In genomic region chr3:87082806-87083440, GRCh38 we compare ENCODE assay signal across 9 cellular contexts.
DNase-seq lines count a peak whose midpoint lies in the region; ATAC-seq, FAIRE-seq and TF ChIP-seq lines count a peak whose summit lies in the region.
"Had no signal": no experiment of that assay in that cellular context is flagged by ENCODE, and none has a peak within 500 bp of the region (broad histone marks: within the 10 kb centered on the region; RNA-seq: fewer than 3 reads in every experiment).

No MANE protein-coding gene starts in this region.

- H3K27ac Mint-ChIP-seq in astrocyte (ENCODE audit: unreplicated experiment) (no peak overlapping the region), T-helper 17 cell (no peak overlapping the region)

- H3K27me3 ChIP-seq in astrocyte (ENCODE audit: insufficient read depth, low read length) (no peaks in the 10 kb centered on the region), iPS DF 6.9 (ENCODE audit: control insufficient read depth, insufficient read depth, low read length) (no peaks in the 10 kb centered on the region), thoracic aorta (replicated peaks; ENCODE audit: insufficient read depth) (no peaks in the 10 kb centered on the region)

- H3K9me3 ChIP-seq in astrocyte (ENCODE audit: insufficient read depth, low read depth, low read length) = no peaks in the 10 kb centered on the region
- no peaks in the 10 kb centered on the region for H3K9me3 ChIP-seq in iPS DF 6.9 (ENCODE audit: control insufficient read depth, insufficient read depth, low read length)
- H3K9me3 ChIP-seq in thoracic aorta = no peaks in the 10 kb centered on the region
- H3K9me3 ChIP-seq in T-helper 17 cell (ENCODE audit: control insufficient read depth, low read length, poor library complexity, severe bottlenecking) = no peaks in the 10 kb centered on the region

- H3K4me3 ChIP-seq in astrocyte (ENCODE audit: insufficient read depth, low read depth, low read length) (no peak overlapping the region), iPS DF 6.9 (ENCODE audit: low read length) (no peak overlapping the region), thoracic aorta (peak overlapping the region; percentile 39)

- no peaks in the 10 kb centered on the region for H3K9me3 Mint-ChIP-seq in astrocyte (ENCODE audit: unreplicated experiment)
- H3K9me3 Mint-ChIP-seq: central memory CD8-positive, alpha-beta T cell had no signal

- no peak overlapping the region for H2AFZ ChIP-seq in astrocyte (ENCODE audit: low read depth, low read length)

- H3K4me1 ChIP-seq in astrocyte (ENCODE audit: insufficient read depth, low read length) (no peaks in the 10 kb centered on the region), iPS DF 6.9 (ENCODE audit: control insufficient read depth, insufficient read depth, low read length) (peaks cover 1% of the 10 kb centered on the region; the same call in 1 of the 2 replicates), thoracic aorta (ENCODE audit: control insufficient read depth in 1 of 2, low read depth in 2 of 2) (no peaks in the 10 kb centered on the region)

- H3K4me2 ChIP-seq in astrocyte (ENCODE audit: low read length) = no peak overlapping the region

- TF ChIP-seq CTCF in astrocyte (IDR thresholded peaks at IDR 0.05; ENCODE audit: insufficient read depth, low read depth, low read length) (peak; percentile 79), thoracic aorta (IDR thresholded peaks at IDR 0.05) (peak; percentile 60)

- ATAC-seq in HG02798 (IDR thresholded peaks at IDR 0.05; ENCODE audit: poor library complexity, unreplicated experiment) = peak; percentile 78
- ATAC-seq in thoracic aorta (ENCODE audit: insufficient number of reproducible peaks, low FRiP score, low read depth) = peak; percentile 90
- ATAC-seq in T-helper 17 cell = no peak

- peak; percentile 88 for FAIRE-seq in astrocyte (lab: Jason Lieb, UNC)

- no peaks in the 10 kb centered on the region for H4K20me1 ChIP-seq in astrocyte (ENCODE audit: insufficient read depth, low read length)

- no peaks in the 10 kb centered on the region for H3K79me2 ChIP-seq in astrocyte (ENCODE audit: insufficient read depth, low read length)

- WGBS in iPS DF 6.9 (ENCODE audit: insufficient coverage, insufficient read length) = no CpG with 5 or more reads among the region's 6 CpGs

- H3K27ac ChIP-seq in astrocyte (ENCODE audit: low read depth, low read length) = no peak overlapping the region
- no peak overlapping the region for H3K27ac ChIP-seq in iPS DF 6.9 (ENCODE audit: low read length)
- H3K27ac ChIP-seq in thoracic aorta = no peak overlapping the region

- peaks cover 3% of the 10 kb centered on the region for H3K4me1 Mint-ChIP-seq in astrocyte (ENCODE audit: low read depth, unreplicated experiment)
- H3K4me1 Mint-ChIP-seq in T-helper 17 cell = peaks cover 3% of the 10 kb centered on the region
- H3K4me1 Mint-ChIP-seq: central memory CD8-positive, alpha-beta T cell had no signal

- H3K27me3 Mint-ChIP-seq in astrocyte (ENCODE audit: low read depth, unreplicated experiment) (no peaks in the 10 kb centered on the region), T-helper 17 cell (no peaks in the 10 kb centered on the region)
- H3K27me3 Mint-ChIP-seq: central memory CD8-positive, alpha-beta T cell had no signal

- no peak overlapping the region for H3K9ac ChIP-seq in astrocyte (ENCODE audit: low read length)

- H3K36me3 Mint-ChIP-seq in astrocyte (ENCODE audit: low read depth, unreplicated experiment) (no peaks in the 10 kb centered on the region), T-helper 17 cell (ENCODE audit: low read depth) (no peaks in the 10 kb centered on the region)

- H3K36me3 ChIP-seq in astrocyte (ENCODE audit: insufficient read depth, low read length) = no peaks in the 10 kb centered on the region
- no peaks in the 10 kb centered on the region for H3K36me3 ChIP-seq in iPS DF 6.9 (ENCODE audit: control insufficient read depth, insufficient read depth, low read length)
- no peaks in the 10 kb centered on the region for H3K36me3 ChIP-seq in thoracic aorta

- DNase-seq in NCI-H510A treated with DMSO at 0.1 percent for 48 hours (lab: John Stamatoyannopoulos, UW) (peak; percentile 19), NCI-H510A (lab: John Stamatoyannopoulos, UW) (no peak), NCI-H1694 (lab: John Stamatoyannopoulos, UW) (peak; percentile 22), astrocyte (ENCODE audit: low read depth) (peak; percentile 37), iPS DF 6.9 (ENCODE audit: low read depth, low spot score) (peak; percentile 43), thoracic aorta (ENCODE audit: low spot score) (no peak), T-helper 17 cell (no peak)

- H3K4me3 Mint-ChIP-seq in astrocyte (ENCODE audit: unreplicated experiment) = no peak overlapping the region
- no peak overlapping the region for H3K4me3 Mint-ChIP-seq in T-helper 17 cell
- H3K4me3 Mint-ChIP-seq: central memory CD8-positive, alpha-beta T cell had no signal

Comparison
In these comparisons a context has a peak if more than half of its experiments do, and no peak if none do; other contexts are left out.
1. DNase-seq: peak in NCI-H510A treated with DMSO at 0.1 percent for 48 hours (single experiment), NCI-H1694 (single experiment), astrocyte (single experiment) and iPS DF 6.9 (single experiment); none in NCI-H510A (single experiment), thoracic aorta (single experiment) and T-helper 17 cell (0 of 3).